ENCODE assay signal across 31 cellular contexts in genomic region chr3:149421764-149422163, GRCh38. TPM values are rescaled to one million over a fixed set of nuclear protein-coding genes. Genes with fewer than 3 reads are reported as not detected.
"Had no signal": no experiment of that assay in that cellular context is flagged by ENCODE, and none has a peak within 500 bp of the region (broad histone marks: within the 10 kb centered on the region; RNA-seq: fewer than 3 reads in every experiment).

No MANE protein-coding gene starts in this region.

- H3K27ac Mint-ChIP-seq: mesothelial cell of epicardium; naive thymus-derived CD4-positive, alpha-beta T cell; nephron; stimulated activated naive B cell treated with anti-CD40 and anti-IgM and Interleukin-4, amounts not matched to agents 10 μg/mL and 1 μg/mL and 100 μg/mL, for 72 hours had no signal

- H3K36me3 Mint-ChIP-seq: mesothelial cell of epicardium; naive thymus-derived CD4-positive, alpha-beta T cell; stimulated activated naive B cell treated with anti-CD40 and anti-IgM and Interleukin-4, amounts not matched to agents 10 μg/mL and 1 μg/mL and 100 μg/mL, for 72 hours had no signal

- H3K4me1 Mint-ChIP-seq: stimulated activated naive B cell treated with anti-CD40 and anti-IgM and Interleukin-4, amounts not matched to agents 10 μg/mL and 1 μg/mL and 100 μg/mL, for 72 hours had no signal

- ATAC-seq: heart right ventricle; naive thymus-derived CD4-positive, alpha-beta T cell; pancreas; right cardiac atrium; sciatic nerve; stimulated activated naive B cell treated with anti-CD40 and anti-IgM and Interleukin-4, amounts not matched to agents 10 μg/mL and 1 μg/mL and 100 μg/mL, for 72 hours; stimulated activated naive CD8-positive, alpha-beta T cell treated with anti-CD3 and anti-CD28 coated beads, Interleukin-15, Interleukin-2, amounts not matched to agents 100 U/mL and 50 U/mL, for 24 hours; upper lobe of right lung had no signal

- H3K9me3 Mint-ChIP-seq: nephron; neural crest cell; stimulated activated naive B cell treated with anti-CD40 and anti-IgM and Interleukin-4, amounts not matched to agents 10 μg/mL and 1 μg/mL and 100 μg/mL, for 72 hours had no signal

- DNase-seq: heart right ventricle; islet precursor cell; left ventricle myocardium inferior; mesendoderm; naive thymus-derived CD4-positive, alpha-beta T cell; nucleus accumbens; pancreas; posterior cingulate gyrus; retina; right cardiac atrium; small intestine; spleen; stimulated activated CD4-positive, alpha-beta T cell treated with anti-CD3 and anti-CD28 coated beads, Interleukin-2, amount 100 ng/mL, for 48 hours; stimulated activated naive B cell treated with anti-CD40 and anti-IgM and Interleukin-4, amounts not matched to agents 10 μg/mL and 1 μg/mL and 100 μg/mL, for 72 hours; stimulated activated naive CD8-positive, alpha-beta T cell treated with anti-CD3 and anti-CD28 coated beads, Interleukin-15, Interleukin-2, amounts not matched to agents 100 U/mL and 50 U/mL, for 24 hours; stomach; tibial artery; trophoblast cell; upper lobe of right lung had no signal

- H3K4me1 ChIP-seq: prostate gland, stomach, suprapubic skin, upper lobe of right lung had no signal

- H3K36me3 ChIP-seq: heart right ventricle, left ventricle myocardium inferior, pancreas, prostate gland, spleen, stomach, suprapubic skin, thoracic aorta, tibial artery, upper lobe of right lung had no signal

- H3K9me3 ChIP-seq: heart right ventricle, left ventricle myocardium inferior, pancreas, prostate gland, spleen, stomach, suprapubic skin, thoracic aorta, tibial artery, upper lobe of right lung had no signal

- H3K4me3 ChIP-seq: heart right ventricle, left ventricle myocardium inferior, lung, pancreas, prostate gland, spleen, stomach, suprapubic skin, thoracic aorta, tibial artery, upper lobe of right lung had no signal

- H3K4me3 Mint-ChIP-seq: mesothelial cell of epicardium; naive thymus-derived CD4-positive, alpha-beta T cell; nephron; neural crest cell; stimulated activated naive B cell treated with anti-CD40 and anti-IgM and Interleukin-4, amounts not matched to agents 10 μg/mL and 1 μg/mL and 100 μg/mL, for 72 hours had no signal

- H3K27ac ChIP-seq: heart right ventricle, left ventricle myocardium inferior, pancreas, prostate gland, spleen, stomach, suprapubic skin, thoracic aorta, tibial artery, upper lobe of right lung had no signal

- H3K27me3 ChIP-seq: heart right ventricle, pancreas, spleen, stomach, suprapubic skin, tibial artery, upper lobe of right lung had no signal

RNA-seq across cellular contexts. Expression of gene TM4SF1, which starts 44.3 kb away (rescaled TPM):
- total RNA-seq: naive thymus-derived CD4-positive, alpha-beta T cell; neural crest cell had no signal
- polyA plus RNA-seq: naive thymus-derived CD4-positive, alpha-beta T cell had no signal

RNA-seq across cellular contexts. Expression of gene TM4SF4, which starts 52.7 kb away (rescaled TPM):
- total RNA-seq: heart right ventricle; kidney epithelial cell; left ventricle myocardium inferior; lower leg skin; mononuclear cell; naive thymus-derived CD4-positive, alpha-beta T cell; neural crest cell; osteoblast; prostate gland; right cardiac atrium; sciatic nerve; spleen; thoracic aorta had no signal
- polyA plus RNA-seq: heart right ventricle; naive thymus-derived CD4-positive, alpha-beta T cell; right cardiac atrium had no signal
